In genomic region chr2:9703701-9704221, GRCh38 we compare ENCODE assay signal across 8 cellular contexts.
DNase-seq lines count a peak whose midpoint lies in the region; ATAC-seq and TF ChIP-seq lines count a peak whose summit lies in the region.

No MANE protein-coding gene starts in this region.

- no peak for DNase-seq in activated T-cell treated with anti-CD3 and anti-CD28 coated beads, Interleukin-2, amount 50 U/mL, for 24 hours
- no peak for DNase-seq in activated T-cell treated with anti-CD3 and anti-CD28 coated beads for 4 hours
- DNase-seq in SW 1271 (lab: John Stamatoyannopoulos, UW) = peak; percentile 7 to 24
- peak; percentile 78 for DNase-seq in fibroblast of pulmonary artery (ENCODE audit: low read depth)
- peak; percentile 81 for DNase-seq in stromal cell of bone marrow (ENCODE audit: low read depth)
- DNase-seq in stimulated activated CD4-positive, alpha-beta T cell treated with anti-CD3 and anti-CD28 coated beads, Interleukin-4, amount 100 ng/mL, for 4 hours = no peak
- no peak for DNase-seq in activated naive CD4-positive, alpha-beta T cell treated with anti-CD3 and anti-CD28 coated beads for 36 hours

- no peak overlapping the region for H3K4me3 ChIP-seq in fibroblast of pulmonary artery (replicated peaks; ENCODE audit: low read depth, low read length)

- no peak for ATAC-seq in HG03378 (IDR thresholded peaks at IDR 0.05; ENCODE audit: unreplicated experiment)

- H3K27me3 Mint-ChIP-seq in activated T-cell treated with anti-CD3 and anti-CD28 coated beads, Interleukin-2, amount 50 U/mL, for 24 hours = no peaks in the 10 kb centered on the region
- no peaks in the 10 kb centered on the region for H3K27me3 Mint-ChIP-seq in activated naive CD4-positive, alpha-beta T cell treated with anti-CD3 and anti-CD28 coated beads for 36 hours (ENCODE audit: low read depth)

- TF ChIP-seq CTCF in fibroblast of pulmonary artery (IDR thresholded peaks at IDR 0.05; ENCODE audit: low read length, missing control alignments) = no peak

- H3K36me3 Mint-ChIP-seq in activated T-cell treated with anti-CD3 and anti-CD28 coated beads, Interleukin-2, amount 50 U/mL, for 24 hours (ENCODE audit: low read depth) = no peaks in the 10 kb centered on the region
- H3K36me3 Mint-ChIP-seq in activated naive CD4-positive, alpha-beta T cell treated with anti-CD3 and anti-CD28 coated beads for 36 hours (ENCODE audit: low read depth) = no peaks in the 10 kb centered on the region

- intact Hi-C loops in activated naive CD4-positive, alpha-beta T cell treated with anti-CD3 and anti-CD28 coated beads for 36 hours (cut with micrococcal nuclease) = loop anchor here (1.0 to 10.0 kb wide), 6 partner anchors 47 to 229 kb away; partner anchors contain the start of genes IAH1 and YWHAQ

- CTCF ChIA-PET in activated naive CD4-positive, alpha-beta T cell treated with anti-CD3 and anti-CD28 coated beads for 36 hours (lab: Charles Lee) = interaction anchor here (0.6 to 1.0 kb wide), 2 partner anchors 127 to 281 kb away, joined by 3 read pairs; no protein-coding TSS in a partner anchor

- peaks cover 63% of the 10 kb centered on the region for H3K4me1 Mint-ChIP-seq in activated T-cell treated with anti-CD3 and anti-CD28 coated beads, Interleukin-2, amount 50 U/mL, for 24 hours (ENCODE audit: low read depth)
- H3K4me1 Mint-ChIP-seq in activated naive CD4-positive, alpha-beta T cell treated with anti-CD3 and anti-CD28 coated beads for 36 hours (ENCODE audit: low read depth) = peaks cover 23% of the 10 kb centered on the region

- H3K9me3 Mint-ChIP-seq in activated T-cell treated with anti-CD3 and anti-CD28 coated beads, Interleukin-2, amount 50 U/mL, for 24 hours = no peaks in the 10 kb centered on the region
- no peaks in the 10 kb centered on the region for H3K9me3 Mint-ChIP-seq in activated naive CD4-positive, alpha-beta T cell treated with anti-CD3 and anti-CD28 coated beads for 36 hours

- peak overlapping the region; percentile 42 for H3K27ac Mint-ChIP-seq in activated T-cell treated with anti-CD3 and anti-CD28 coated beads, Interleukin-2, amount 50 U/mL, for 24 hours
- no peak overlapping the region for H3K27ac Mint-ChIP-seq in activated naive CD4-positive, alpha-beta T cell treated with anti-CD3 and anti-CD28 coated beads for 36 hours

- no peak overlapping the region for H3K4me3 Mint-ChIP-seq in activated T-cell treated with anti-CD3 and anti-CD28 coated beads, Interleukin-2, amount 50 U/mL, for 24 hours
- H3K4me3 Mint-ChIP-seq in activated naive CD4-positive, alpha-beta T cell treated with anti-CD3 and anti-CD28 coated beads for 36 hours = no peak overlapping the region

Comparison
In these comparisons a context has a peak if more than half of its experiments do, and no peak if none do; other contexts are left out.
1. DNase-seq: peak in SW 1271 (2 of 2), fibroblast of pulmonary artery (single experiment) and stromal cell of bone marrow (single experiment); none in activated T-cell treated with anti-CD3 and anti-CD28 coated beads, Interleukin-2, amount 50 U/mL, for 24 hours (single experiment), activated T-cell treated with anti-CD3 and anti-CD28 coated beads for 4 hours (single experiment), stimulated activated CD4-positive, alpha-beta T cell treated with anti-CD3 and anti-CD28 coated beads, Interleukin-4, amount 100 ng/mL, for 4 hours (0 of 2) and activated naive CD4-positive, alpha-beta T cell treated with anti-CD3 and anti-CD28 coated beads for 36 hours (single experiment).